In genomic region chr2:106189325-106189724, GRCh38 we compare ENCODE assay signal across 15 cellular contexts. TPM values are rescaled to one million over a fixed set of nuclear protein-coding genes. Genes with fewer than 3 reads are reported as not detected.
DNase-seq lines count a peak whose midpoint lies in the region; ATAC-seq and TF ChIP-seq lines count a peak whose summit lies in the region.
"Had no signal": no experiment of that assay in that cellular context is flagged by ENCODE, and none has a peak within 500 bp of the region (broad histone marks: within the 10 kb centered on the region; RNA-seq: fewer than 3 reads in every experiment).

No MANE protein-coding gene starts in this region.

- ATAC-seq in GM18511 (IDR thresholded peaks at IDR 0.05; ENCODE audit: unreplicated experiment) (peak; percentile 23), PC-3 (no peak), memory B cell (ENCODE audit: low read depth) (no peak), HG03442 (IDR thresholded peaks at IDR 0.05; ENCODE audit: unreplicated experiment) (no peak)

- H4K20me1 ChIP-seq in PC-3 (ENCODE audit: low read length): peaks cover 22% of the 10 kb centered on the region; the same call in 1 of the 2 replicates

- peak overlapping the region; percentile 51; the same call in 1 of the 2 replicates for H3K4me2 ChIP-seq in PC-3 (ENCODE audit: low read length)

- peaks cover 5% of the 10 kb centered on the region for H3K36me3 Mint-ChIP-seq in memory B cell

- H2AFZ ChIP-seq in PC-3 (ENCODE audit: low read length): no peak overlapping the region

- no peak overlapping the region for H3K9ac ChIP-seq in PC-3 (ENCODE audit: low read length)

- TF ChIP-seq POLR2A in esophagus squamous epithelium (IDR thresholded peaks at IDR 0.05): no peak

- no TSS peak for BruUV-seq in PC-3 (replicated peaks; lab: Mats Ljungman, UMichigan)

- CTCF ChIA-PET in PC-3 (lab: Charles Lee): no interaction called here

- no peak overlapping the region for H3K4me3 Mint-ChIP-seq in memory B cell
- H3K4me3 Mint-ChIP-seq: activated CD4-positive, alpha-beta memory T cell treated with anti-CD3 and anti-CD28 coated beads, Interleukin-2, amount 10 ng/mL, durations not matched to agents 7 days and 5 days had no signal

- H3K27ac ChIP-seq in PC-3 (ENCODE audit: low read length) (peak overlapping the region; percentile 21), esophagus squamous epithelium (peak overlapping the region in 1 of 4 donors; percentile 47)
- H3K27ac ChIP-seq: foreskin keratinocyte, SK-N-MC had no signal

- H3K9me2 ChIP-seq in PC-3 (replicated peaks; ENCODE audit: low read length): no peaks in the 10 kb centered on the region

- DNase-seq in CD1c-positive myeloid dendritic cell (ENCODE audit: extremely low spot score): peak; percentile 70
- DNase-seq in PC-3: no peak
- no peak for DNase-seq in memory B cell (ENCODE audit: low spot score in 2 of 2)
- no peak for DNase-seq in esophagus squamous epithelium (lab: John Stamatoyannopoulos, UW)
- DNase-seq in NCI-H2107 treated with DMSO at 0.1 percent for 48 hours (lab: John Stamatoyannopoulos, UW; ENCODE audit: unreplicated experiment): no peak
- DNase-seq in stimulated activated CD8-positive, alpha-beta memory T cell treated with anti-CD3 and anti-CD28 coated beads, Interleukin-4, amount 100 ng/mL, for 48 hours: no peak
- DNase-seq: activated CD4-positive, alpha-beta memory T cell treated with anti-CD3 and anti-CD28 coated beads, Interleukin-2, amount 10 ng/mL, durations not matched to agents 7 days and 5 days; kidney; NCI-H1092; NCI-H526 treated with DMSO at 0.1 percent for 48 hours; stimulated activated naive CD4-positive, alpha-beta T cell had no signal

- intact Hi-C loops in PC-3 (cut with micrococcal nuclease): no loop called here
- intact Hi-C loops in esophagus squamous epithelium (cut with DNase I): no loop called here

- H3K4me3 ChIP-seq in PC-3 (ENCODE audit: low read length): no peak overlapping the region
- H3K4me3 ChIP-seq in esophagus squamous epithelium: no peak overlapping the region
- H3K4me3 ChIP-seq: SK-N-MC had no signal

- H3F3A ChIP-seq in PC-3 (ENCODE audit: low read length, unreplicated experiment): no peaks in the 10 kb centered on the region

- H3K9me3 ChIP-seq in PC-3 (ENCODE audit: low read length) (no peaks in the 10 kb centered on the region), esophagus squamous epithelium (no peaks in the 10 kb centered on the region)

- peaks cover 91% of the 10 kb centered on the region for H3K79me2 ChIP-seq in PC-3 (ENCODE audit: low read length)

- H3K4me1 ChIP-seq in PC-3 (ENCODE audit: insufficient read depth, low read length): peaks cover 34% of the 10 kb centered on the region
- H3K4me1 ChIP-seq in esophagus squamous epithelium: peaks cover 0 to 52% (median 12%) of the 10 kb centered on the region in 3 donors

- POLR2A ChIA-PET in PC-3 (lab: Charles Lee; ENCODE audit: unreplicated experiment): no interaction called here

- H3K36me3 ChIP-seq in PC-3 (ENCODE audit: low read depth, low read length): no peaks in the 10 kb centered on the region
- H3K36me3 ChIP-seq in esophagus squamous epithelium: no peaks in the 10 kb centered on the region

- H3K27ac Mint-ChIP-seq in memory B cell: peak overlapping the region; percentile 49

- no peaks in the 10 kb centered on the region for H3K9me3 Mint-ChIP-seq in memory B cell
- H3K9me3 Mint-ChIP-seq: activated CD4-positive, alpha-beta memory T cell treated with anti-CD3 and anti-CD28 coated beads, Interleukin-2, amount 10 ng/mL, durations not matched to agents 7 days and 5 days had no signal

- no peaks in the 10 kb centered on the region for H3K27me3 Mint-ChIP-seq in memory B cell
- H3K27me3 Mint-ChIP-seq: activated CD4-positive, alpha-beta memory T cell treated with anti-CD3 and anti-CD28 coated beads, Interleukin-2, amount 10 ng/mL, durations not matched to agents 7 days and 5 days had no signal

- peaks cover 45% of the 10 kb centered on the region for H3K4me1 Mint-ChIP-seq in memory B cell

- TF ChIP-seq CTCF in PC-3 (conservative IDR thresholded peaks at IDR 0.05; ENCODE audit: low read depth, low read length) (no peak), esophagus squamous epithelium (IDR thresholded peaks at IDR 0.05) (no peak)

- H3K27me3 ChIP-seq in PC-3 (ENCODE audit: low read length) (no peaks in the 10 kb centered on the region), esophagus squamous epithelium (no peaks in the 10 kb centered on the region)
- H3K27me3 ChIP-seq: foreskin keratinocyte had no signal

- 83 to 88% methylated on average over 5 to 6 of the region's 6 CpGs for WGBS in esophagus squamous epithelium, 2 donors

RNA-seq across cellular contexts. Expression of gene UXS1, which starts 4.8 kb away (rescaled TPM):
- total RNA-seq in PC-3 (2014; rRNA removed): 45.8 and 49.1 TPM in 2 replicates
- total RNA-seq in esophagus squamous epithelium: 10 to 100 TPM; 23.5 to 40.4 (median 33.1) TPM
